7 cellular contexts compared by ENCODE assay signal in the genomic region with DNA sequence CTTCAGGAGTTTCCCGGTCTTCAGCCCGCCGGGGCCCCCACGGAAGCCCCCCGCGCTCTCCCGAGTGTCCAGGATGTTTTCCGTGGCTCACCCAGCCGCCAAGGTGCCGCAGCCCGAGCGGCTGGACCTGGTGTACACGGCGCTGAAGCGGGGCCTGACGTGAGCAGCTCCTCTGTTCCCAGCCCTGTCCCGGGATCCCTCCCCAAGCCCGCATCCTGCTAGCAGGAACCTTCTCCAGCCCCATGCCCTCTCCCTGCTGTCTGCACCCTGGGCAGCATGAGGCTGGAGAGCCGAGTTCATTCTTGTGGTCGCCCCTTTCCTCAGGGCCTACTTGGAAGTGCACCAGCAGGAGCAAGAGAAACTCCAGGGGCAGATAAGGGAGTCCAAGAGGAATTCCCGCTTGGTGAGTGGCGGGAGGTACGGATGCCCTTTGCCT. TPM values are rescaled to one million over a fixed set of nuclear protein-coding genes. Genes with fewer than 3 reads are reported as not detected.
DNase-seq lines count a peak whose midpoint lies in the region; ATAC-seq and TF ChIP-seq lines count a peak whose summit lies in the region.
"Had no signal": no experiment of that assay in that cellular context is flagged by ENCODE, and none has a peak within 500 bp of the region (broad histone marks: within the 10 kb centered on the region; RNA-seq: fewer than 3 reads in every experiment).

No MANE protein-coding gene starts in this region.

- TF ChIP-seq CTCF in astrocyte of the spinal cord (IDR thresholded peaks at IDR 0.05; ENCODE audit: low read depth, low read length): no peak
- TF ChIP-seq CTCF in natural killer cell (IDR thresholded peaks at IDR 0.05): no peak

- no peaks in the 10 kb centered on the region for H3K9me3 Mint-ChIP-seq in natural killer cell

- peaks cover 5% of the 10 kb centered on the region; the same call in 1 of the 2 replicates for H3K36me3 ChIP-seq in ES-I3 (ENCODE audit: insufficient read depth, low read length)

- H3K4me3 Mint-ChIP-seq in natural killer cell: peak overlapping the region; percentile 78

- H3K27ac Mint-ChIP-seq in natural killer cell: peak overlapping the region; percentile 70 to 84

- no peaks in the 10 kb centered on the region for H3K36me3 Mint-ChIP-seq in natural killer cell

- no peaks in the 10 kb centered on the region for H3K27me3 Mint-ChIP-seq in natural killer cell (ENCODE audit: low read depth in 2 of 2)

- peaks cover 37 to 78% of the 10 kb centered on the region in 2 donors for H3K4me1 Mint-ChIP-seq in natural killer cell

- no peak for ATAC-seq in natural killer cell

- H3K9me3 ChIP-seq in ES-I3 (ENCODE audit: control insufficient read depth, insufficient read depth, low read length): no peaks in the 10 kb centered on the region

- DNase-seq in astrocyte of the spinal cord (ENCODE audit: low read depth, low spot score) (peak; percentile 65), natural killer cell (no peak), hippocampal formation (lab: John Stamatoyannopoulos, UW) (no peak), MV-4-11 (lab: John Stamatoyannopoulos, UW) (no peak), cerebellar cortex (ENCODE audit: low spot score) (no peak)

- peaks cover 9% of the 10 kb centered on the region; the same call in 1 of the 2 replicates for H3K4me1 ChIP-seq in ES-I3 (ENCODE audit: insufficient read depth, low read length)

- peak overlapping the region; percentile 89 for H3K9ac ChIP-seq in ES-I3 (ENCODE audit: low read depth, low read length)

- H3K4me3 ChIP-seq in astrocyte of the spinal cord (ENCODE audit: low read depth, low read length): peak overlapping the region; percentile 55

- intact Hi-C loops in natural killer cell (cut with micrococcal nuclease): loop anchor here (2.0 kb wide), 1 partner anchor 18 kb away; no protein-coding TSS in a partner anchor

- in situ Hi-C loops in astrocyte of the spinal cord (cut with HindIII; ENCODE audit: low sequenced_read_pairs): no loop called here

RNA-seq across cellular contexts. Expression of a gene that starts 10.1 kb away (rescaled TPM):
- 100 to 1,000 TPM in 1 of 3 donors, 10 to 100 TPM in 2; 68.2 to 118 (median 74.8) TPM for total RNA-seq in natural killer cell

RNA-seq across cellular contexts. Expression of a gene that starts 23.6 kb away (rescaled TPM):
- total RNA-seq in natural killer cell: 10 to 100 TPM; 61.4 to 76.7 (median 63.6) TPM

RNA-seq across cellular contexts. Expression of a gene that starts 55.3 kb away (rescaled TPM):
- total RNA-seq in natural killer cell: under 1 TPM in 1 of 3 donors, not detected in 2; 0.50 TPM
- total RNA-seq: ureter had no signal

RNA-seq across cellular contexts. Expression of a gene that starts 57.7 kb away (rescaled TPM):
- 10 to 100 TPM; 76.0 to 84.9 (median 83.3) TPM for total RNA-seq in natural killer cell
